Comparison of ENCODE assay signal across 1 cellular context in the genomic region with DNA sequence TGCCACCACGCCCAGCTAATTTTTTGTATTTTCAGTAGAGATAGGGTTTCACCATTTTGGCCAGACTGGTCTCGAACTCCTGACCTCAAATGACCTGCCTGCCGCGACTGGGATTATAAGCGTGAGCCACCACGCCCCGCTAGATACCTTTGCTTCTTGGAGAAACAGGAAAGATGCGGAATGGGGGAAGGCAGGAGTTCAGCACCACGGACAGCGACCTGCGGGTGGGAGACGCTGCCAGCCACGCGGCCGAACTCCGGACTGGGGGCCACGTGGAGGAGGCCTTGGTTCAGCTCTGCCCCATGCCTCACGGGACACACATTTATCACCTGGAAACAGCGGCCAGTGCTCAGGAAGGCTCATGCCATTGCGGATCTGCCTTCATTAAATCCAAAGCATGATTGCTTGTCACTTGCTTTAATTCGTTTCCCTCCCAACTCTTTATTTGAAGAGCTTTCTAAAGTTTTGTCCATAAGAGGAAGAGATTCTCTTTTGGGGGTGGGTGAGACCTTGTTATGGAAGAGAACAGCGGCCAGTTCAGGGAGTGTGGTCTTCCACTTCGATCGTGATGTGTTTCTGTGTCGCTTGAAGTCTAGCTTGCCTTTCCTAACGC.
TF ChIP-seq lines count a peak whose summit lies in the region.

No MANE protein-coding gene starts in this region.

TF ChIP-seq in GM12878, 131 proteins besides CTCF, POLR2A, EP300 and RAD21 (continued from another document):
- TF ChIP-seq, protein P1, sequence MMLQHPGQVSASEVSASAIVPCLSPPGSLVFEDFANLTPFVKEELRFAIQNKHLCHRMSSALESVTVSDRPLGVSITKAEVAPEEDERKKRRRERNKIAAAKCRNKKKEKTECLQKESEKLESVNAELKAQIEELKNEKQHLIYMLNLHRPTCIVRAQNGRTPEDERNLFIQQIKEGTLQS (IDR thresholded peaks at IDR 0.05; ENCODE audit: borderline replicate concordance, extremely low read depth, low read depth, low read length): no peak
- TF ChIP-seq SPI1 (IDR thresholded peaks at IDR 0.05; ENCODE audit: borderline replicate concordance, insufficient read depth, low read depth, low read length): no peak
